23 cellular contexts compared by ENCODE assay signal in genomic region chr1:17798011-17798410, GRCh38. TPM values are rescaled to one million over a fixed set of nuclear protein-coding genes. Genes with fewer than 3 reads are reported as not detected.
"Had no signal": no experiment of that assay in that cellular context is flagged by ENCODE, and none has a peak within 500 bp of the region (broad histone marks: within the 10 kb centered on the region; RNA-seq: fewer than 3 reads in every experiment).

No MANE protein-coding gene starts in this region.

- H3K9me3 Mint-ChIP-seq: activated B cell treated with CpG ODN at 0.5 μM for 24 hours; activated CD4-positive, alpha-beta memory T cell treated with anti-CD3 and anti-CD28 coated beads for 36 hours; activated CD4-positive, alpha-beta T cell treated with anti-CD3 and anti-CD28 coated beads, Interleukin-2, amount 10 ng/mL, durations not matched to agents 7 days and 5 days; activated naive CD4-positive, alpha-beta T cell treated with anti-CD3 and anti-CD28 coated beads, Interleukin-2, amount 10 ng/mL, durations not matched to agents 7 days and 5 days; activated naive CD8-positive, alpha-beta T cell treated with anti-CD3 and anti-CD28 coated beads for 36 hours; activated T-cell treated with anti-CD3 and anti-CD28 coated beads, Interleukin-2, amount 50 U/mL, for 72 hours had no signal

- H3K27ac ChIP-seq: Peyer's patch had no signal

- H3K9me3 ChIP-seq: Peyer's patch had no signal

- H3K4me1 Mint-ChIP-seq: activated B cell treated with CpG ODN at 0.5 μM for 24 hours; activated naive CD8-positive, alpha-beta T cell treated with anti-CD3 and anti-CD28 coated beads for 36 hours had no signal

- H3K4me3 Mint-ChIP-seq: activated B cell treated with CpG ODN at 0.5 μM for 24 hours; activated CD4-positive, alpha-beta memory T cell treated with anti-CD3 and anti-CD28 coated beads for 36 hours; activated CD4-positive, alpha-beta T cell treated with anti-CD3 and anti-CD28 coated beads, Interleukin-2, amount 10 ng/mL, durations not matched to agents 7 days and 5 days; activated naive CD4-positive, alpha-beta T cell treated with anti-CD3 and anti-CD28 coated beads, Interleukin-2, amount 10 ng/mL, durations not matched to agents 7 days and 5 days; activated naive CD8-positive, alpha-beta T cell treated with anti-CD3 and anti-CD28 coated beads for 36 hours; activated T-cell treated with anti-CD3 and anti-CD28 coated beads, Interleukin-2, amount 50 U/mL, for 72 hours; T-helper 17 cell had no signal

- H3K27me3 ChIP-seq: Peyer's patch had no signal

- H3K27ac Mint-ChIP-seq: activated B cell treated with CpG ODN at 0.5 μM for 24 hours; activated CD4-positive, alpha-beta memory T cell treated with anti-CD3 and anti-CD28 coated beads for 36 hours; activated CD4-positive, alpha-beta T cell treated with anti-CD3 and anti-CD28 coated beads, Interleukin-2, amount 10 ng/mL, durations not matched to agents 7 days and 5 days; activated naive CD4-positive, alpha-beta T cell treated with anti-CD3 and anti-CD28 coated beads, Interleukin-2, amount 10 ng/mL, durations not matched to agents 7 days and 5 days; activated naive CD8-positive, alpha-beta T cell treated with anti-CD3 and anti-CD28 coated beads for 36 hours; activated T-cell treated with anti-CD3 and anti-CD28 coated beads, Interleukin-2, amount 50 U/mL, for 72 hours; activated T-helper 2 cell treated with anti-CD3 and anti-CD28 coated beads, Interferon-gamma antibody, Interleukin-2, Interleukin-4, amounts not matched to agents 10 μg/mL and 5 μg/mL and 100 μg/mL, durations not matched to agents 14 hours and 24 hours and 36 hours; T-helper 17 cell had no signal

- H3K4me3 ChIP-seq: Peyer's patch had no signal

- H3K36me3 ChIP-seq: Peyer's patch had no signal

- H3K36me3 Mint-ChIP-seq: activated CD4-positive, alpha-beta memory T cell treated with anti-CD3 and anti-CD28 coated beads for 36 hours; activated naive CD4-positive, alpha-beta T cell treated with anti-CD3 and anti-CD28 coated beads, Interleukin-2, amount 10 ng/mL, durations not matched to agents 7 days and 5 days; activated naive CD8-positive, alpha-beta T cell treated with anti-CD3 and anti-CD28 coated beads for 36 hours had no signal

- H3K27me3 Mint-ChIP-seq: activated CD4-positive, alpha-beta T cell treated with anti-CD3 and anti-CD28 coated beads, Interleukin-2, amount 10 ng/mL, durations not matched to agents 7 days and 5 days; activated naive CD4-positive, alpha-beta T cell treated with anti-CD3 and anti-CD28 coated beads, Interleukin-2, amount 10 ng/mL, durations not matched to agents 7 days and 5 days had no signal

- DNase-seq: activated B cell treated with CpG ODN at 0.5 μM for 24 hours; activated CD4-positive, alpha-beta memory T cell treated with anti-CD3 and anti-CD28 coated beads for 36 hours; activated CD4-positive, alpha-beta T cell treated with anti-CD3 and anti-CD28 coated beads for 1 hour; activated CD4-positive, alpha-beta T cell treated with anti-CD3 and anti-CD28 coated beads, Interleukin-2, amount 10 ng/mL, durations not matched to agents 7 days and 5 days; activated gamma-delta T cell treated with Interleukin-2 at 50 U/mL for 16 hours; activated naive CD4-positive, alpha-beta T cell treated with anti-CD3 and anti-CD28 coated beads, Interleukin-2, amount 10 ng/mL, durations not matched to agents 7 days and 5 days; activated naive CD8-positive, alpha-beta T cell treated with anti-CD3 and anti-CD28 coated beads for 36 hours; activated T-cell treated with anti-CD3 and anti-CD28 coated beads, Interleukin-2, amount 50 U/mL, for 72 hours; Kasumi-1; KBM-7; NCI-H146; NCI-H187 treated with DMSO at 0.1 percent for 48 hours; NCI-H510A treated with DMSO at 0.1 percent for 48 hours; NCI-H69; NK-92 treated with Interleukin-12 subunit alpha and Interleukin-12 subunit beta, amount 100 ng/mL, for 24 hours; Peyer's patch; SIG-M5; T-helper 17 cell; T1000 had no signal

RNA-seq across cellular contexts. Expression of gene ACTL8, which starts 42.9 kb away (rescaled TPM):
- total RNA-seq: activated B cell treated with CpG ODN at 0.5 μM for 24 hours; activated CD4-positive, alpha-beta memory T cell treated with anti-CD3 and anti-CD28 coated beads for 36 hours; activated CD4-positive, alpha-beta T cell treated with anti-CD3 and anti-CD28 coated beads, Interleukin-2, amount 10 ng/mL, durations not matched to agents 7 days and 5 days; activated CD8-positive, alpha-beta memory T cell treated with anti-CD3 and anti-CD28 coated beads for 36 hours; activated naive CD8-positive, alpha-beta T cell treated with anti-CD3 and anti-CD28 coated beads for 36 hours; activated T-cell treated with anti-CD3 and anti-CD28 coated beads, Interleukin-2, amount 50 U/mL, for 72 hours; activated T-helper 2 cell treated with anti-CD3 and anti-CD28 coated beads, Interferon-gamma antibody, Interleukin-2, Interleukin-4, amounts not matched to agents 10 μg/mL and 5 μg/mL and 100 μg/mL, durations not matched to agents 14 hours and 24 hours and 36 hours; cardiac septum; Peyer's patch; T-helper 17 cell had no signal
- polyA plus RNA-seq: adipose tissue had no signal
